In the genomic region with DNA sequence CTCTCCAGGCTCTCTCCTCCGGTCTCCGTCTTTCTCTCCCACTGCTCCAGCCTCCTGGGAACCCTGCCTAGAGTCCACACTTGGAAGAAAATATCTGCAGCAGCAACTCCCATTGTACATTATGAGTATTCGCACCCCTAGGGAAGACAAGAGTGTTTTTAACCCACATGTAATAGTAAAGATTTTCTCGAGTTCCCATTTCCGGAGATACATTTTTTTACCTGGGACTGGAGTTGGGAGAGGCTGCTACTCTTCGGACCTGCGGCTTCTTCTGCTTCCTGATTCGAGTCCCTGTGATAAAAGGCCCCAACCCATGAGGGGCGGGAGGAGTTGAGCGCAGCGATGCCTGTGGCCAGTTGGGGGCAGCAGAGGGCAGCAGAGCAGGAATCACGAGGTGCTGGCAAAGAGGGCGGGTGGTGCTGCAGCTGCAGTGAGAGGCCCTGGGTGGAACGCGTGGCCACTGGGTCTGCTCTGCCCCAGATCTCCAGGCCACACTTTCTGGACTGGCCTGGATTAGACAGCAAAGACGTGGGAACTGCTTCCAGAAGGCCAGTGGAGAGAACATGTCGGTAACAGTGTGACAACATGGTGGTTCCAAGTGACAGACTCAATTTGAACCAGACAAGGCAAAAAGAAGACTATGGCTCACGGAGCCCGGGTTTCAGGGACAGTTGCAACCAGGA, we compare ENCODE assay signal across 8 cellular contexts.
DNase-seq lines count a peak whose midpoint lies in the region; ATAC-seq and TF ChIP-seq lines count a peak whose summit lies in the region.

No MANE protein-coding gene starts in this region.

- peaks cover 5% of the 10 kb centered on the region for H3K4me1 Mint-ChIP-seq in Calu3 (ENCODE audit: low read depth, unreplicated experiment)

- DNase-seq in Calu3 (peak; percentile 87), NCI-H526 (lab: John Stamatoyannopoulos, UW) (peak; percentile 84 to 98), lung microvascular endothelial cell (ENCODE audit: low read depth in 2 of 2) (peak; percentile 71 to 84)
- DNase-seq in activated CD4-positive, alpha-beta T cell treated with anti-CD3 and anti-CD28 coated beads, Interleukin-2, amount 50 U/mL, for 48 hours: peak; percentile 75 to 79
- peak; percentile 4 for DNase-seq in effector CD4-positive, alpha-beta T cell
- peak; percentile 29 for DNase-seq in stimulated activated CD8-positive, alpha-beta memory T cell treated with anti-CD3 and anti-CD28 coated beads, Interleukin-15, amount 100 ng/mL, for 24 hours (ENCODE audit: low read depth)

- no peak overlapping the region for H3K4me3 Mint-ChIP-seq in Calu3 (ENCODE audit: low read depth, unreplicated experiment)

- no peaks in the 10 kb centered on the region for H3K27me3 Mint-ChIP-seq in Calu3 (ENCODE audit: unreplicated experiment)

- CTCF ChIA-PET in Calu3 (lab: Charles Lee): no interaction called here

- H3K27ac Mint-ChIP-seq in Calu3 (ENCODE audit: unreplicated experiment): no peak overlapping the region

- no peaks in the 10 kb centered on the region for H3K36me3 Mint-ChIP-seq in Calu3 (ENCODE audit: insufficient read depth, unreplicated experiment)

- peak; percentile 71 for TF ChIP-seq CTCF in Calu3 (IDR thresholded peaks at IDR 0.05; ENCODE audit: unreplicated experiment)

- intact Hi-C loops in Calu3 (cut with micrococcal nuclease; ENCODE audit: unreplicated experiment): loop anchor here (1.0 to 10.0 kb wide), 3 partner anchors 221 to 474 kb away; no protein-coding TSS in a partner anchor

- BruUV-seq in Calu3 (replicated peaks; lab: Mats Ljungman, UMichigan): no TSS peak

- no peaks in the 10 kb centered on the region for H3K9me3 Mint-ChIP-seq in Calu3 (ENCODE audit: low read depth, unreplicated experiment)

- ATAC-seq in HG03354 (IDR thresholded peaks at IDR 0.05; ENCODE audit: poor library complexity, severe bottlenecking, unreplicated experiment) (peak; percentile 74), HG02852 (IDR thresholded peaks at IDR 0.05; ENCODE audit: unreplicated experiment) (no peak)

Comparison
In these comparisons a context has a peak if more than half of its experiments do, and no peak if none do; other contexts are left out.
1. DNase-seq: peak in every context shown above with its lines; median percentile 91 in NCI-H526; 87 in Calu3; 78 in lung microvascular endothelial cell; 77 in activated CD4-positive, alpha-beta T cell treated with anti-CD3 and anti-CD28 coated beads, Interleukin-2, amount 50 U/mL, for 48 hours; 29 in stimulated activated CD8-positive, alpha-beta memory T cell treated with anti-CD3 and anti-CD28 coated beads, Interleukin-15, amount 100 ng/mL, for 24 hours; 4 in effector CD4-positive, alpha-beta T cell.